ENCODE assay signal across 19 cellular contexts in genomic region chr16:7364054-7364407, GRCh38. TPM values are rescaled to one million over a fixed set of nuclear protein-coding genes. Genes with fewer than 3 reads are reported as not detected.
"Had no signal": no experiment of that assay in that cellular context is flagged by ENCODE, and none has a peak within 500 bp of the region (broad histone marks: within the 10 kb centered on the region; RNA-seq: fewer than 3 reads in every experiment).

No MANE protein-coding gene starts in this region.

- H3K27ac Mint-ChIP-seq: activated T-helper 17 cell treated with anti-CD3 and anti-CD28 coated beads, Interleukin-2, amount 50 U/mL, for 72 hours; dendritic cell treated with granulocyte-macrophage colony-stimulating factor and Interleukin-4, amounts not matched to agents 40 ng/mL and 50 ng/mL, for 4 days; effector memory CD8-positive, alpha-beta T cell; memory B cell; natural killer cell treated with Interleukin-12 subunit alpha and Interleukin-12 subunit beta and Interleukin-15 and Interleukin-18, amount 100 ng/mL, for 72 hours; T-helper 17 cell had no signal

- DNase-seq: activated CD4-positive, alpha-beta T cell treated with anti-CD3 and anti-CD28 coated beads, Interleukin-2, amount 50 U/mL, for 48 hours; activated naive CD4-positive, alpha-beta T cell treated with Interleukin-2 at 50 U/mL for 16 hours; aorta; effector memory CD8-positive, alpha-beta T cell; foreskin melanocyte; hippocampal formation; left lung; occipital lobe; stimulated activated CD4-positive, alpha-beta T cell treated with anti-CD3 and anti-CD28 coated beads, Interleukin-2, amount 100 ng/mL, for 48 hours; stimulated activated naive CD4-positive, alpha-beta T cell; T-helper 17 cell; tibial artery; WERI-Rb-1 had no signal

- H3K4me3 Mint-ChIP-seq: activated T-helper 17 cell treated with anti-CD3 and anti-CD28 coated beads, Interleukin-2, amount 50 U/mL, for 72 hours; dendritic cell treated with granulocyte-macrophage colony-stimulating factor and Interleukin-4, amounts not matched to agents 40 ng/mL and 50 ng/mL, for 4 days; effector memory CD8-positive, alpha-beta T cell; memory B cell; natural killer cell treated with Interleukin-12 subunit alpha and Interleukin-12 subunit beta and Interleukin-15 and Interleukin-18, amount 100 ng/mL, for 72 hours; T-helper 17 cell had no signal

- H3K36me3 Mint-ChIP-seq: memory B cell; natural killer cell treated with Interleukin-12 subunit alpha and Interleukin-12 subunit beta and Interleukin-15 and Interleukin-18, amount 100 ng/mL, for 72 hours had no signal

- H3K9me3 Mint-ChIP-seq: activated T-helper 17 cell treated with anti-CD3 and anti-CD28 coated beads, Interleukin-2, amount 50 U/mL, for 72 hours; dendritic cell treated with granulocyte-macrophage colony-stimulating factor and Interleukin-4, amounts not matched to agents 40 ng/mL and 50 ng/mL, for 4 days had no signal

- H3K4me1 Mint-ChIP-seq: activated T-helper 17 cell treated with anti-CD3 and anti-CD28 coated beads, Interleukin-2, amount 50 U/mL, for 72 hours; memory B cell; T-helper 17 cell had no signal

- H3K27me3 Mint-ChIP-seq: activated T-helper 17 cell treated with anti-CD3 and anti-CD28 coated beads, Interleukin-2, amount 50 U/mL, for 72 hours; effector memory CD8-positive, alpha-beta T cell; memory B cell; natural killer cell treated with Interleukin-12 subunit alpha and Interleukin-12 subunit beta and Interleukin-15 and Interleukin-18, amount 100 ng/mL, for 72 hours; T-helper 17 cell had no signal

- ATAC-seq: activated T-helper 17 cell treated with anti-CD3 and anti-CD28 coated beads, Interleukin-2, amount 50 U/mL, for 72 hours; effector memory CD8-positive, alpha-beta T cell; left lung; natural killer cell treated with Interleukin-12 subunit alpha and Interleukin-12 subunit beta and Interleukin-15 and Interleukin-18, amount 100 ng/mL, for 72 hours; T-helper 17 cell had no signal

RNA-seq across cellular contexts. Expression of gene RBFOX1, which starts 31.4 kb away (rescaled TPM):
- total RNA-seq: activated T-helper 17 cell treated with anti-CD3 and anti-CD28 coated beads, Interleukin-2, amount 50 U/mL, for 72 hours; aorta; fibroblast of lung; left lung; natural killer cell treated with Interleukin-12 subunit alpha and Interleukin-12 subunit beta and Interleukin-15 and Interleukin-18, amount 100 ng/mL, for 72 hours; pulmonary artery endothelial cell; T-helper 17 cell had no signal
